27 cellular contexts compared by ENCODE assay signal in genomic region chr7:127556404-127556803, GRCh38.
"Had no signal": no experiment of that assay in that cellular context is flagged by ENCODE, and none has a peak within 500 bp of the region (broad histone marks: within the 10 kb centered on the region; RNA-seq: fewer than 3 reads in every experiment).

No MANE protein-coding gene starts in this region.

- FAIRE-seq: urothelium cell line had no signal

- H3K4me3 ChIP-seq: stomach, suprapubic skin, testis, thoracic aorta, thyroid gland, tibial artery, tibial nerve, transverse colon, upper lobe of left lung, upper lobe of right lung, uterus, vagina had no signal

- H3K27me3 ChIP-seq: stomach, suprapubic skin, testis, thyroid gland, tibial artery, tibial nerve, transverse colon, upper lobe of left lung, upper lobe of right lung, uterus, vagina had no signal

- ATAC-seq: stimulated activated effector memory CD8-positive, alpha-beta T cell treated with anti-CD3 and anti-CD28 coated beads, Interleukin-12 subunit alpha, Interleukin-12 subunit beta, amount 100 ng/mL, for 72 hours; stimulated activated memory B cell treated with anti-CD40 and anti-IgM and Interleukin-4, amounts not matched to agents 10 μg/mL and 1 μg/mL and 100 μg/mL, for 72 hours; stimulated activated naive B cell treated with anti-CD40 and anti-IgM and Interleukin-4, amounts not matched to agents 10 μg/mL and 1 μg/mL and 100 μg/mL, for 72 hours; stimulated activated naive CD8-positive, alpha-beta T cell treated with anti-CD3 and anti-CD28 coated beads, Interleukin-15, amount 100 ng/mL, for 72 hours; stimulated activated naive CD8-positive, alpha-beta T cell treated with anti-CD3 and anti-CD28 coated beads, Interleukin-15, Interleukin-2, amounts not matched to agents 100 U/mL and 50 U/mL, for 24 hours; upper lobe of right lung had no signal

- H3K36me3 ChIP-seq: stomach, suprapubic skin, thoracic aorta, thyroid gland, tibial artery, tibial nerve, transverse colon, upper lobe of left lung, upper lobe of right lung, uterus, vagina had no signal

- DNase-seq: stimulated activated CD4-positive, alpha-beta T cell treated with anti-CD3 and anti-CD28 coated beads, Interleukin-2, amount 100 ng/mL, for 48 hours; stimulated activated CD4-positive, alpha-beta T cell treated with anti-CD3 and anti-CD28 coated beads, Interleukin-4, amount 100 ng/mL, for 1 hour; stimulated activated CD4-positive, alpha-beta T cell treated with anti-CD3 and anti-CD28 coated beads, Interleukin-4, amount 100 ng/mL, for 24 hours; stimulated activated CD4-positive, alpha-beta T cell treated with anti-CD3 and anti-CD28 coated beads, Interleukin-4, amount 100 ng/mL, for 4 hours; stimulated activated CD8-positive, alpha-beta memory T cell treated with anti-CD3 and anti-CD28 coated beads, Interleukin-4, amount 100 ng/mL, for 48 hours; stimulated activated naive B cell treated with anti-CD40 and anti-IgM and Interleukin-4, amounts not matched to agents 10 μg/mL and 1 μg/mL and 100 μg/mL, for 72 hours; stimulated activated naive CD4-positive, alpha-beta T cell; stimulated activated naive CD4-positive, alpha-beta T cell treated with Interleukin-2 at 50 U/mL for 16 hours; stimulated activated naive CD8-positive, alpha-beta T cell treated with anti-CD3 and anti-CD28 coated beads, Interleukin-15, amount 100 ng/mL, for 72 hours; stimulated activated naive CD8-positive, alpha-beta T cell treated with anti-CD3 and anti-CD28 coated beads, Interleukin-15, Interleukin-2, amounts not matched to agents 100 U/mL and 50 U/mL, for 24 hours; stomach; substantia nigra; testis; thyroid gland; tibial artery; transverse colon; trophoblast cell; upper lobe of left lung; upper lobe of right lung; uterus had no signal

- H3K27ac ChIP-seq: stomach, suprapubic skin, testis, thoracic aorta, thyroid gland, tibial artery, tibial nerve, transverse colon, upper lobe of left lung, upper lobe of right lung, uterus, vagina had no signal

- H3K9me3 ChIP-seq: stomach, suprapubic skin, testis, thoracic aorta, thyroid gland, tibial artery, tibial nerve, transverse colon, upper lobe of left lung, upper lobe of right lung, uterus, vagina had no signal

- H3K4me1 ChIP-seq: stomach, suprapubic skin, testis, thyroid gland, tibial artery, tibial nerve, transverse colon, upper lobe of left lung, upper lobe of right lung, uterus, vagina had no signal
